In the genomic region with DNA sequence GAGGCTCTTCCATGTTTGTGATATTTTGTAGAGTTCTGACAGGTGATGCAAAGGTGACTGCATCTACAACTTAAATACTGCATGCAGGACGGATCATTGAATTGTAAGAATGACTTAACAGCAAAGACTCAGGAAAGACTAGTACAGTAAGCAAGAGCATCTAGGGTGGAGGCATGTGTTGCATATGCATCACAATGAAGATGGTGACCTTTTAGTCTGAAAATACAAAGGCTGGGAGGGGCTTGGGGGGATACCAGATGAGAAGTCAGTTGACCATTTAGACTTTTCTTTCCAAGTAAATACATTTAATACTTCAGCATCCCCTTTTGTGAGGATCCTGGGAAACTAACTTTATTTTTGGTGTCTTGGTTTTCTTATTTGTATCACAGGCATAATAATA, we compare ENCODE assay signal across 2 cellular contexts.
TF ChIP-seq lines count a peak whose summit lies in the region.

No MANE protein-coding gene starts in this region.

TF ChIP-seq in GM23338, 12 proteins besides CTCF, POLR2A, EP300 and RAD21 (continued from another document):
- TF ChIP-seq, protein P1, sequence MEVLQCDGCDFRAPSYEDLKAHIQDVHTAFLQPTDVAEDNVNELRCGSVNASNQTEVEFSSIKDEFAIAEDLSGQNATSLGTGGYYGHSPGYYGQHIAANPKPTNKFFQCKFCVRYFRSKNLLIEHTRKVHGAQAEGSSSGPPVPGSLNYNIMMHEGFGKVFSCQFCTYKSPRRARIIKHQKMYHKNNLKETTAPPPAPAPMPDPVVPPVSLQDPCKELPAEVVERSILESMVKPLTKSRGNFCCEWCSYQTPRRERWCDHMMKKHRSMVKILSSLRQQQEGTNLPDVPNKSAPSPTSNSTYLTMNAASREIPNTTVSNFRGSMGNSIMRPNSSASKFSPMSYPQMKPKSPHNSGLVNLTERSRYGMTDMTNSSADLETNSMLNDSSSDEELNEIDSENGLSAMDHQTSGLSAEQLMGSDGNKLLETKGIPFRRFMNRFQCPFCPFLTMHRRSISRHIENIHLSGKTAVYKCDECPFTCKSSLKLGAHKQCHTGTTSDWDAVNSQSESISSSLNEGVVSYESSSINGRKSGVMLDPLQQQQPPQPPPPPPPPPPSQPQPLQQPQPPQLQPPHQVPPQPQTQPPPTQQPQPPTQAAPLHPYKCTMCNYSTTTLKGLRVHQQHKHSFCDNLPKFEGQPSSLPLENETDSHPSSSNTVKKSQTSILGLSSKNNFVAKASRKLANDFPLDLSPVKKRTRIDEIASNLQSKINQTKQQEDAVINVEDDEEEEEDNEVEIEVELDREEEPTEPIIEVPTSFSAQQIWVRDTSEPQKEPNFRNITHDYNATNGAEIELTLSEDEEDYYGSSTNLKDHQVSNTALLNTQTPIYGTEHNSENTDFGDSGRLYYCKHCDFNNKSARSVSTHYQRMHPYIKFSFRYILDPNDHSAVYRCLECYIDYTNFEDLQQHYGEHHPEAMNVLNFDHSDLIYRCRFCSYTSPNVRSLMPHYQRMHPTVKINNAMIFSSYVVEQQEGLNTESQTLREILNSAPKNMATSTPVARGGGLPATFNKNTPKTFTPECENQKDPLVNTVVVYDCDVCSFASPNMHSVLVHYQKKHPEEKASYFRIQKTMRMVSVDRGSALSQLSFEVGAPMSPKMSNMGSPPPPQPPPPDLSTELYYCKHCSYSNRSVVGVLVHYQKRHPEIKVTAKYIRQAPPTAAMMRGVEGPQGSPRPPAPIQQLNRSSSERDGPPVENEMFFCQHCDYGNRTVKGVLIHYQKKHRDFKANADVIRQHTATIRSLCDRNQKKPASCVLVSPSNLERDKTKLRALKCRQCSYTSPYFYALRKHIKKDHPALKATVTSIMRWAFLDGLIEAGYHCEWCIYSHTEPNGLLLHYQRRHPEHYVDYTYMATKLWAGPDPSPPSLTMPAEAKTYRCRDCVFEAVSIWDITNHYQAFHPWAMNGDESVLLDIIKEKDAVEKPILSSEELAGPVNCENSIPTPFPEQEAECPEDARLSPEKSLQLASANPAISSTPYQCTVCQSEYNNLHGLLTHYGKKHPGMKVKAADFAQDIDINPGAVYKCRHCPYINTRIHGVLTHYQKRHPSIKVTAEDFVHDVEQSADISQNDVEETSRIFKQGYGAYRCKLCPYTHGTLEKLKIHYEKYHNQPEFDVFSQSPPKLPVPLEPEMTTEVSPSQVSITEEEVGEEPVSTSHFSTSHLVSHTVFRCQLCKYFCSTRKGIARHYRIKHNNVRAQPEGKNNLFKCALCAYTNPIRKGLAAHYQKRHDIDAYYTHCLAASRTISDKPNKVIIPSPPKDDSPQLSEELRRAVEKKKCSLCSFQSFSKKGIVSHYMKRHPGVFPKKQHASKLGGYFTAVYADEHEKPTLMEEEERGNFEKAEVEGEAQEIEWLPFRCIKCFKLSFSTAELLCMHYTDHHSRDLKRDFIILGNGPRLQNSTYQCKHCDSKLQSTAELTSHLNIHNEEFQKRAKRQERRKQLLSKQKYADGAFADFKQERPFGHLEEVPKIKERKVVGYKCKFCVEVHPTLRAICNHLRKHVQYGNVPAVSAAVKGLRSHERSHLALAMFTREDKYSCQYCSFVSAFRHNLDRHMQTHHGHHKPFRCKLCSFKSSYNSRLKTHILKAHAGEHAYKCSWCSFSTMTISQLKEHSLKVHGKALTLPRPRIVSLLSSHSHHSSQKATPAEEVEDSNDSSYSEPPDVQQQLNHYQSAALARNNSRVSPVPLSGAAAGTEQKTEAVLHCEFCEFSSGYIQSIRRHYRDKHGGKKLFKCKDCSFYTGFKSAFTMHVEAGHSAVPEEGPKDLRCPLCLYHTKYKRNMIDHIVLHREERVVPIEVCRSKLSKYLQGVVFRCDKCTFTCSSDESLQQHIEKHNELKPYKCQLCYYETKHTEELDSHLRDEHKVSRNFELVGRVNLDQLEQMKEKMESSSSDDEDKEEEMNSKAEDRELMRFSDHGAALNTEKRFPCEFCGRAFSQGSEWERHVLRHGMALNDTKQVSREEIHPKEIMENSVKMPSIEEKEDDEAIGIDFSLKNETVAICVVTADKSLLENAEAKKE (CRISPR knock-in tag; IDR thresholded peaks at IDR 0.05): no peak
- TF ChIP-seq EZH2phosphoT487 (IDR thresholded peaks at IDR 0.05; ENCODE audit: unreplicated experiment): no peak
- TF ChIP-seq, protein P2, sequence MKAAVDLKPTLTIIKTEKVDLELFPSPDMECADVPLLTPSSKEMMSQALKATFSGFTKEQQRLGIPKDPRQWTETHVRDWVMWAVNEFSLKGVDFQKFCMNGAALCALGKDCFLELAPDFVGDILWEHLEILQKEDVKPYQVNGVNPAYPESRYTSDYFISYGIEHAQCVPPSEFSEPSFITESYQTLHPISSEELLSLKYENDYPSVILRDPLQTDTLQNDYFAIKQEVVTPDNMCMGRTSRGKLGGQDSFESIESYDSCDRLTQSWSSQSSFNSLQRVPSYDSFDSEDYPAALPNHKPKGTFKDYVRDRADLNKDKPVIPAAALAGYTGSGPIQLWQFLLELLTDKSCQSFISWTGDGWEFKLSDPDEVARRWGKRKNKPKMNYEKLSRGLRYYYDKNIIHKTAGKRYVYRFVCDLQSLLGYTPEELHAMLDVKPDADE (IDR thresholded peaks at IDR 0.05): no peak
- TF ChIP-seq NANOG (IDR thresholded peaks at IDR 0.05; ENCODE audit: borderline replicate concordance): no peak
- no peak for TF ChIP-seq ZNF114 (CRISPR knock-in tag; IDR thresholded peaks at IDR 0.05)
- no peak for TF ChIP-seq POLR2AphosphoS5 (IDR thresholded peaks at IDR 0.05; ENCODE audit: low read depth)
- TF ChIP-seq CREB1 (CRISPR knock-in tag; IDR thresholded peaks at IDR 0.05; ENCODE audit: low read depth): no peak
- TF ChIP-seq, protein P3, sequence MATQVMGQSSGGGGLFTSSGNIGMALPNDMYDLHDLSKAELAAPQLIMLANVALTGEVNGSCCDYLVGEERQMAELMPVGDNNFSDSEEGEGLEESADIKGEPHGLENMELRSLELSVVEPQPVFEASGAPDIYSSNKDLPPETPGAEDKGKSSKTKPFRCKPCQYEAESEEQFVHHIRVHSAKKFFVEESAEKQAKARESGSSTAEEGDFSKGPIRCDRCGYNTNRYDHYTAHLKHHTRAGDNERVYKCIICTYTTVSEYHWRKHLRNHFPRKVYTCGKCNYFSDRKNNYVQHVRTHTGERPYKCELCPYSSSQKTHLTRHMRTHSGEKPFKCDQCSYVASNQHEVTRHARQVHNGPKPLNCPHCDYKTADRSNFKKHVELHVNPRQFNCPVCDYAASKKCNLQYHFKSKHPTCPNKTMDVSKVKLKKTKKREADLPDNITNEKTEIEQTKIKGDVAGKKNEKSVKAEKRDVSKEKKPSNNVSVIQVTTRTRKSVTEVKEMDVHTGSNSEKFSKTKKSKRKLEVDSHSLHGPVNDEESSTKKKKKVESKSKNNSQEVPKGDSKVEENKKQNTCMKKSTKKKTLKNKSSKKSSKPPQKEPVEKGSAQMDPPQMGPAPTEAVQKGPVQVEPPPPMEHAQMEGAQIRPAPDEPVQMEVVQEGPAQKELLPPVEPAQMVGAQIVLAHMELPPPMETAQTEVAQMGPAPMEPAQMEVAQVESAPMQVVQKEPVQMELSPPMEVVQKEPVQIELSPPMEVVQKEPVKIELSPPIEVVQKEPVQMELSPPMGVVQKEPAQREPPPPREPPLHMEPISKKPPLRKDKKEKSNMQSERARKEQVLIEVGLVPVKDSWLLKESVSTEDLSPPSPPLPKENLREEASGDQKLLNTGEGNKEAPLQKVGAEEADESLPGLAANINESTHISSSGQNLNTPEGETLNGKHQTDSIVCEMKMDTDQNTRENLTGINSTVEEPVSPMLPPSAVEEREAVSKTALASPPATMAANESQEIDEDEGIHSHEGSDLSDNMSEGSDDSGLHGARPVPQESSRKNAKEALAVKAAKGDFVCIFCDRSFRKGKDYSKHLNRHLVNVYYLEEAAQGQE (IDR thresholded peaks at IDR 0.05; ENCODE audit: unreplicated experiment): no peak

TF ChIP-seq in WTC11, 78 proteins besides CTCF, POLR2A, EP300 and RAD21 (continued from another document):
- TF ChIP-seq, protein P4, sequence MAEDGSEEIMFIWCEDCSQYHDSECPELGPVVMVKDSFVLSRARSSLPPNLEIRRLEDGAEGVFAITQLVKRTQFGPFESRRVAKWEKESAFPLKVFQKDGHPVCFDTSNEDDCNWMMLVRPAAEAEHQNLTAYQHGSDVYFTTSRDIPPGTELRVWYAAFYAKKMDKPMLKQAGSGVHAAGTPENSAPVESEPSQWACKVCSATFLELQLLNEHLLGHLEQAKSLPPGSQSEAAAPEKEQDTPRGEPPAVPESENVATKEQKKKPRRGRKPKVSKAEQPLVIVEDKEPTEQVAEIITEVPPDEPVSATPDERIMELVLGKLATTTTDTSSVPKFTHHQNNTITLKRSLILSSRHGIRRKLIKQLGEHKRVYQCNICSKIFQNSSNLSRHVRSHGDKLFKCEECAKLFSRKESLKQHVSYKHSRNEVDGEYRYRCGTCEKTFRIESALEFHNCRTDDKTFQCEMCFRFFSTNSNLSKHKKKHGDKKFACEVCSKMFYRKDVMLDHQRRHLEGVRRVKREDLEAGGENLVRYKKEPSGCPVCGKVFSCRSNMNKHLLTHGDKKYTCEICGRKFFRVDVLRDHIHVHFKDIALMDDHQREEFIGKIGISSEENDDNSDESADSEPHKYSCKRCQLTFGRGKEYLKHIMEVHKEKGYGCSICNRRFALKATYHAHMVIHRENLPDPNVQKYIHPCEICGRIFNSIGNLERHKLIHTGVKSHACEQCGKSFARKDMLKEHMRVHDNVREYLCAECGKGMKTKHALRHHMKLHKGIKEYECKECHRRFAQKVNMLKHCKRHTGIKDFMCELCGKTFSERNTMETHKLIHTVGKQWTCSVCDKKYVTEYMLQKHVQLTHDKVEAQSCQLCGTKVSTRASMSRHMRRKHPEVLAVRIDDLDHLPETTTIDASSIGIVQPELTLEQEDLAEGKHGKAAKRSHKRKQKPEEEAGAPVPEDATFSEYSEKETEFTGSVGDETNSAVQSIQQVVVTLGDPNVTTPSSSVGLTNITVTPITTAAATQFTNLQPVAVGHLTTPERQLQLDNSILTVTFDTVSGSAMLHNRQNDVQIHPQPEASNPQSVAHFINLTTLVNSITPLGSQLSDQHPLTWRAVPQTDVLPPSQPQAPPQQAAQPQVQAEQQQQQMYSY (CRISPR knock-in tag; IDR thresholded peaks at IDR 0.05): no peak
- TF ChIP-seq MXD4 (CRISPR knock-in tag; IDR thresholded peaks at IDR 0.05; ENCODE audit: borderline replicate concordance) (no peak), ZNF423 (CRISPR knock-in tag; IDR thresholded peaks at IDR 0.05) (no peak), ZNF219 (CRISPR knock-in tag; IDR thresholded peaks at IDR 0.05; ENCODE audit: borderline replicate concordance) (no peak)
- TF ChIP-seq, protein P5, sequence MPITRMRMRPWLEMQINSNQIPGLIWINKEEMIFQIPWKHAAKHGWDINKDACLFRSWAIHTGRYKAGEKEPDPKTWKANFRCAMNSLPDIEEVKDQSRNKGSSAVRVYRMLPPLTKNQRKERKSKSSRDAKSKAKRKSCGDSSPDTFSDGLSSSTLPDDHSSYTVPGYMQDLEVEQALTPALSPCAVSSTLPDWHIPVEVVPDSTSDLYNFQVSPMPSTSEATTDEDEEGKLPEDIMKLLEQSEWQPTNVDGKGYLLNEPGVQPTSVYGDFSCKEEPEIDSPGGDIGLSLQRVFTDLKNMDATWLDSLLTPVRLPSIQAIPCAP (CRISPR knock-in tag; IDR thresholded peaks at IDR 0.05): no peak
- TF ChIP-seq, protein P6, sequence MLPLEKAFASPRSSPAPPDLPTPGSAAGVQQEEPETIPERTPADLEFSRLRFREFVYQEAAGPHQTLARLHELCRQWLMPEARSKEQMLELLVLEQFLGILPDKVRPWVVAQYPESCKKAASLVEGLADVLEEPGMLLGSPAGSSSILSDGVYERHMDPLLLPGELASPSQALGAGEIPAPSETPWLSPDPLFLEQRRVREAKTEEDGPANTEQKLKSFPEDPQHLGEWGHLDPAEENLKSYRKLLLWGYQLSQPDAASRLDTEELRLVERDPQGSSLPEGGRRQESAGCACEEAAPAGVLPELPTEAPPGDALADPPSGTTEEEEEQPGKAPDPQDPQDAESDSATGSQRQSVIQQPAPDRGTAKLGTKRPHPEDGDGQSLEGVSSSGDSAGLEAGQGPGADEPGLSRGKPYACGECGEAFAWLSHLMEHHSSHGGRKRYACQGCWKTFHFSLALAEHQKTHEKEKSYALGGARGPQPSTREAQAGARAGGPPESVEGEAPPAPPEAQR (CRISPR knock-in tag; IDR thresholded peaks at IDR 0.05): no peak
